Comparison of ENCODE assay signal across 21 cellular contexts in genomic region chr5:133294380-133294779, GRCh38.
A peak's percentile ranks its signal among the peaks of the same experiment; 100 is the strongest.
DNase-seq lines count a peak whose midpoint lies in the region; ATAC-seq and FAIRE-seq lines count a peak whose summit lies in the region.
"Had no signal": no experiment of that assay in that cellular context is flagged by ENCODE, and none has a peak within 500 bp of the region (broad histone marks: within the 10 kb centered on the region; RNA-seq: fewer than 3 reads in every experiment).

No MANE protein-coding gene starts in this region.

- 8 to 53% (median 29%) methylated on average over 3 of the region's 3 CpGs for WGBS in small intestine, 3 donors

- no peak for FAIRE-seq in small intestine (lab: Jason Lieb, UNC)
- FAIRE-seq: D721Med, G401.6 had no signal

- H3K9me3 ChIP-seq in small intestine (ENCODE audit: control insufficient read depth, low read depth), result no peaks in the 10 kb centered on the region
- H3K9me3 ChIP-seq: BLaER1 treated with 17β-estradiol and CSF1 and Interleukin-3, amounts not matched to agents 10 nM and 100 nM; Peyer's patch; SK-N-SH had no signal

- no peak overlapping the region for H3K4me3 ChIP-seq in small intestine (ENCODE audit: low read depth in 1 of 2, low read length in 2 of 2)
- H3K4me3 ChIP-seq: BLaER1 treated with 17β-estradiol and CSF1 and Interleukin-3, amounts not matched to agents 10 nM and 100 nM; GM23338; Peyer's patch had no signal

- DNase-seq in NCI-H510A treated with DMSO at 0.1 percent for 48 hours (lab: John Stamatoyannopoulos, UW), result peak; percentile 14
- no peak for DNase-seq in NCI-H510A (lab: John Stamatoyannopoulos, UW)
- DNase-seq in NCI-H2081 treated with DMSO at 0.1 percent for 48 hours (lab: John Stamatoyannopoulos, UW), result peak; percentile 40
- peak; percentile 75 for DNase-seq in NCI-H748 treated with DMSO at 0.1 percent for 48 hours (lab: John Stamatoyannopoulos, UW)
- peak; percentile 19 for DNase-seq in small intestine
- no peak for DNase-seq in SHP77 treated with DMSO at 0.1 percent for 48 hours (lab: John Stamatoyannopoulos, UW)
- no peak for DNase-seq in SIG-M5 (lab: John Stamatoyannopoulos, UW)
- DNase-seq: CD8-positive, alpha-beta T cell; HCEC 1CT; Kasumi-1; NCI-H1092 treated with DMSO at 0.1 percent for 48 hours; NCI-H1930; NCI-H446 treated with DMSO at 0.1 percent for 48 hours; Peyer's patch; SK-N-SH had no signal

- peaks cover 0 to 4% of the 10 kb centered on the region in 2 donors for H3K27me3 ChIP-seq in small intestine (ENCODE audit: control insufficient read depth in 2 of 2, insufficient read depth in 2 of 2, low read length in 2 of 2)
- H3K27me3 ChIP-seq: BLaER1 treated with 17β-estradiol and CSF1 and Interleukin-3, amounts not matched to agents 10 nM and 100 nM; Peyer's patch had no signal

- H3K36me3 ChIP-seq in small intestine (ENCODE audit: control insufficient read depth in 2 of 2, insufficient read depth in 2 of 2, low read length in 2 of 2), result no peaks in the 10 kb centered on the region
- H3K36me3 ChIP-seq: BLaER1 treated with 17β-estradiol and CSF1 and Interleukin-3, amounts not matched to agents 10 nM and 100 nM; Peyer's patch had no signal

- no peaks in the 10 kb centered on the region for H3K4me1 ChIP-seq in small intestine (ENCODE audit: control insufficient read depth in 2 of 2, insufficient read depth in 1 of 2, low read depth in 1 of 2, low read length in 1 of 2)
- H3K4me1 ChIP-seq: Peyer's patch had no signal

- no peak overlapping the region for H3K27ac ChIP-seq in small intestine (ENCODE audit: low read depth in 1 of 2, low read length in 1 of 2)
- H3K27ac ChIP-seq: BLaER1 treated with 17β-estradiol and CSF1 and Interleukin-3, amounts not matched to agents 10 nM and 100 nM; Peyer's patch had no signal

- no peak for ATAC-seq in GM19324 (IDR thresholded peaks at IDR 0.05; ENCODE audit: low FRiP score, unreplicated experiment)
- ATAC-seq: CD8-positive, alpha-beta T cell; GM23338; Right ventricle myocardium inferior had no signal

Comparison
In these comparisons a context has a peak if more than half of its experiments do, and no peak if none do; other contexts are left out.
1. DNase-seq: peak in NCI-H510A treated with DMSO at 0.1 percent for 48 hours (single experiment), NCI-H2081 treated with DMSO at 0.1 percent for 48 hours (single experiment), NCI-H748 treated with DMSO at 0.1 percent for 48 hours (single experiment) and small intestine (single experiment); none in NCI-H510A (single experiment), SHP77 treated with DMSO at 0.1 percent for 48 hours (single experiment) and SIG-M5 (single experiment).